Comparison of ENCODE assay signal across 29 cellular contexts in genomic region chr12:48668996-48669395, GRCh38.
"Had no signal": no experiment of that assay in that cellular context is flagged by ENCODE, and none has a peak within 500 bp of the region (broad histone marks: within the 10 kb centered on the region; RNA-seq: fewer than 3 reads in every experiment).

No MANE protein-coding gene starts in this region.

- H3K27me3 ChIP-seq: neutrophil, pancreas, right lobe of liver, sigmoid colon, spleen, stomach, thyroid gland, tibial nerve, upper lobe of left lung, vagina had no signal

- H3K27me3 Mint-ChIP-seq: naive thymus-derived CD8-positive, alpha-beta T cell; natural killer cell treated with Interleukin-12 subunit alpha and Interleukin-12 subunit beta and Interleukin-15 and Interleukin-18, amount 100 ng/mL, for 72 hours; stimulated activated memory B cell treated with anti-CD40 and anti-IgM and Interleukin-4, amounts not matched to agents 10 μg/mL and 1 μg/mL and 100 μg/mL, for 72 hours; stimulated activated naive CD8-positive, alpha-beta T cell treated with anti-CD3 and anti-CD28 coated beads, Interleukin-15, Interleukin-2, amounts not matched to agents 100 ng/mL and 50 ng/mL, for 24 hours had no signal

- H3K4me1 ChIP-seq: pancreas, prostate gland, right lobe of liver, sigmoid colon, tibial nerve, vagina had no signal

- H3K9me3 Mint-ChIP-seq: naive thymus-derived CD8-positive, alpha-beta T cell; natural killer cell treated with Interleukin-12 subunit alpha and Interleukin-12 subunit beta and Interleukin-15 and Interleukin-18, amount 100 ng/mL, for 72 hours; nephron progenitor cell; neural crest cell; stimulated activated memory B cell treated with anti-CD40 and anti-IgM and Interleukin-4, amounts not matched to agents 10 μg/mL and 1 μg/mL and 100 μg/mL, for 72 hours; stimulated activated naive CD8-positive, alpha-beta T cell treated with anti-CD3 and anti-CD28 coated beads, Interleukin-15, Interleukin-2, amounts not matched to agents 100 ng/mL and 50 ng/mL, for 24 hours had no signal

- H3K4me1 Mint-ChIP-seq: nephron progenitor cell; neural crest cell; stimulated activated memory B cell treated with anti-CD40 and anti-IgM and Interleukin-4, amounts not matched to agents 10 μg/mL and 1 μg/mL and 100 μg/mL, for 72 hours had no signal

- H3K4me3 ChIP-seq: pancreas, prostate gland, right lobe of liver, sigmoid colon, skin epidermis, smooth muscle cell, spleen, stomach, thoracic aorta, thyroid gland, tibial nerve, upper lobe of left lung, vagina had no signal

- H3K27ac Mint-ChIP-seq: naive thymus-derived CD8-positive, alpha-beta T cell; natural killer cell treated with Interleukin-12 subunit alpha and Interleukin-12 subunit beta and Interleukin-15 and Interleukin-18, amount 100 ng/mL, for 72 hours; nephron progenitor cell; stimulated activated memory B cell treated with anti-CD40 and anti-IgM and Interleukin-4, amounts not matched to agents 10 μg/mL and 1 μg/mL and 100 μg/mL, for 72 hours; stimulated activated naive CD8-positive, alpha-beta T cell treated with anti-CD3 and anti-CD28 coated beads, Interleukin-15, Interleukin-2, amounts not matched to agents 100 ng/mL and 50 ng/mL, for 24 hours had no signal

- ATAC-seq: naive thymus-derived CD8-positive, alpha-beta T cell; natural killer cell treated with Interleukin-12 subunit alpha and Interleukin-12 subunit beta and Interleukin-15 and Interleukin-18, amount 100 ng/mL, for 72 hours; pancreas; right cardiac atrium; right lobe of liver; stimulated activated memory B cell treated with anti-CD40 and anti-IgM and Interleukin-4, amounts not matched to agents 10 μg/mL and 1 μg/mL and 100 μg/mL, for 72 hours had no signal

- H3K4me3 Mint-ChIP-seq: naive thymus-derived CD8-positive, alpha-beta T cell; natural killer cell treated with Interleukin-12 subunit alpha and Interleukin-12 subunit beta and Interleukin-15 and Interleukin-18, amount 100 ng/mL, for 72 hours; nephron progenitor cell; neural crest cell; stimulated activated memory B cell treated with anti-CD40 and anti-IgM and Interleukin-4, amounts not matched to agents 10 μg/mL and 1 μg/mL and 100 μg/mL, for 72 hours; stimulated activated naive CD8-positive, alpha-beta T cell treated with anti-CD3 and anti-CD28 coated beads, Interleukin-15, Interleukin-2, amounts not matched to agents 100 ng/mL and 50 ng/mL, for 24 hours had no signal

- DNase-seq: naive thymus-derived CD8-positive, alpha-beta T cell; nephron progenitor cell; nucleus accumbens; pancreas; right lobe of liver; sigmoid colon; spleen; stimulated activated CD4-positive, alpha-beta T cell treated with anti-CD3 and anti-CD28 coated beads, Interleukin-12 subunit alpha, Interleukin-12 subunit beta, amount 100 ng/mL, for 4 hours; stimulated activated CD4-positive, alpha-beta T cell treated with anti-CD3 and anti-CD28 coated beads, Interleukin-1b, Interleukin-23, amount 100 ng/mL, for 48 hours; stimulated activated CD4-positive, alpha-beta T cell treated with anti-CD3 and anti-CD28 coated beads, Interleukin-4, amount 100 ng/mL, for 1 hour; stimulated activated CD4-positive, alpha-beta T cell treated with anti-CD3 and anti-CD28 coated beads, Interleukin-4, amount 100 ng/mL, for 4 hours; stimulated activated CD8-positive, alpha-beta memory T cell treated with anti-CD3 and anti-CD28 coated beads, Interleukin-4, amount 100 ng/mL, for 48 hours; stimulated activated naive CD4-positive, alpha-beta T cell treated with Interleukin-2 at 50 U/mL for 16 hours; stomach; thyroid gland; trophoblast cell; upper lobe of left lung had no signal

- H3K9me3 ChIP-seq: neutrophil, pancreas, prostate gland, right lobe of liver, sigmoid colon, spleen, stomach, thoracic aorta, thyroid gland, tibial nerve, upper lobe of left lung, vagina had no signal

- H3K27ac ChIP-seq: neutrophil, pancreas, prostate gland, right lobe of liver, sigmoid colon, skin epidermis, spleen, stomach, thoracic aorta, thyroid gland, tibial nerve, upper lobe of left lung, vagina had no signal
